In the genomic region with DNA sequence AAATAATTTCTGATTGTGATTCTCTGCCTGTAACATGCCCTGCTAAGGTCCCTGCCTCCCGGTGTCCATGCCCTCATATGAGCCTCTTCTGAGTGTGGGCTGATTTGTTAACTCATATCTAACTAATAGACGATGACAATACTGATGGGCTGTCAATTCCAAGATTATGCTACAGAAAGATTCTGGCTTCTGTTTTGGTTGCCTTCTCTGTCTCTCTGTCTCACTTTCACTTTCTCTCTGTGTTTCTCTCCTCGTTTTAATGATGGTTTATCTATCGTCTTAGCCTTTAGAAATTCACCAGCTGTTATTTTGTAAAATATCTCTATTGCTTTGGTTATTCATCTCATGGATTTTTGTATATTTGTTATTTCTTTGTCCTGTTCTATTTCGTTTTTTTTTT, we compare ENCODE assay signal across 19 cellular contexts.
DNase-seq lines count a peak whose midpoint lies in the region; ATAC-seq, FAIRE-seq and TF ChIP-seq lines count a peak whose summit lies in the region.
"Had no signal": no experiment of that assay in that cellular context is flagged by ENCODE, and none has a peak within 500 bp of the region (broad histone marks: within the 10 kb centered on the region; RNA-seq: fewer than 3 reads in every experiment).

No MANE protein-coding gene starts in this region.

- H3K4me1 Mint-ChIP-seq in progenitor cell of endocrine pancreas (ENCODE audit: low read depth): no peaks in the 10 kb centered on the region
- H3K4me1 Mint-ChIP-seq: CD8-positive, alpha-beta memory T cell; neural crest cell; stimulated activated naive B cell treated with anti-CD40 and anti-IgM and Interleukin-4, amounts not matched to agents 10 μg/mL and 1 μg/mL and 100 μg/mL, for 72 hours had no signal

- H3K9me3 ChIP-seq in BE2C: no peaks in the 10 kb centered on the region
- no peaks in the 10 kb centered on the region for H3K9me3 ChIP-seq in SJSA1 (replicated peaks)
- H3K9me3 ChIP-seq in HepG2 (ENCODE audit: low read length): peaks cover 14% of the 10 kb centered on the region
- H3K9me3 ChIP-seq: prostate gland, thoracic aorta had no signal

- no peak for FAIRE-seq in HepG2 (lab: Jason Lieb, UNC)

- no peak overlapping the region for H3K4me3 Mint-ChIP-seq in progenitor cell of endocrine pancreas (ENCODE audit: low read depth)
- H3K4me3 Mint-ChIP-seq: activated naive CD8-positive, alpha-beta T cell; CD8-positive, alpha-beta memory T cell; neural crest cell; stimulated activated naive B cell treated with anti-CD40 and anti-IgM and Interleukin-4, amounts not matched to agents 10 μg/mL and 1 μg/mL and 100 μg/mL, for 72 hours had no signal

- ATAC-seq in HG02885 (IDR thresholded peaks at IDR 0.05; ENCODE audit: poor library complexity, unreplicated experiment) (peak; percentile 61), HepG2 (no peak), GM21367 (IDR thresholded peaks at IDR 0.05; ENCODE audit: unreplicated experiment) (no peak)
- ATAC-seq: left lung; mucosa of descending colon; stimulated activated naive B cell treated with anti-CD40 and anti-IgM and Interleukin-4, amounts not matched to agents 10 μg/mL and 1 μg/mL and 100 μg/mL, for 72 hours had no signal

- H3K79me2 ChIP-seq in HepG2 (ENCODE audit: insufficient read depth, low read length): no peaks in the 10 kb centered on the region

- DNase-seq in BE2C: no peak
- DNase-seq in SJSA1 (ENCODE audit: low read depth in 1 of 2, low spot score in 2 of 2): no peak
- peak; percentile 22 for DNase-seq in fibroblast of the aortic adventitia (ENCODE audit: low read depth)
- no peak for DNase-seq in cerebellum (ENCODE audit: low spot score)
- DNase-seq in progenitor cell of endocrine pancreas (ENCODE audit: low spot score, unreplicated experiment): no peak
- DNase-seq in HepG2 (ENCODE audit: low spot score): no peak
- DNase-seq: activated CD4-positive, alpha-beta T cell treated with anti-CD3 and anti-CD28 coated beads for 4 hours; CD8-positive, alpha-beta memory T cell; head of caudate nucleus; left lung; mucosa of descending colon; stimulated activated CD4-positive, alpha-beta T cell treated with anti-CD3 and anti-CD28 coated beads, Interleukin-2, amount 100 ng/mL, for 24 hours; stimulated activated naive B cell treated with anti-CD40 and anti-IgM and Interleukin-4, amounts not matched to agents 10 μg/mL and 1 μg/mL and 100 μg/mL, for 72 hours had no signal

- peak overlapping the region; percentile 24; the same call in 1 of the 2 replicates for H3K4me3 ChIP-seq in BE2C (ENCODE audit: low read depth, low read length)
- peak overlapping the region; percentile 26 for H3K4me3 ChIP-seq in SJSA1
- peak overlapping the region; percentile 49 for H3K4me3 ChIP-seq in fibroblast of the aortic adventitia (ENCODE audit: low read depth, low read length)
- no peak overlapping the region for H3K4me3 ChIP-seq in HepG2 (replicated peaks in 1 of 3; ENCODE audit: insufficient read depth in 1 of 3, low read depth in 2 of 3, low read length in 3 of 3)
- H3K4me3 ChIP-seq: left lung, mucosa of descending colon, prostate gland, thoracic aorta had no signal

- 2% methylated on average over 5 of the region's 5 CpGs for WGBS in HepG2 (ENCODE audit: low lambda C conversion rate)

- H3K27ac ChIP-seq in SJSA1 (no peak overlapping the region), HepG2 (ENCODE audit: extremely low read length, insufficient read depth, low read length) (no peak overlapping the region)
- H3K27ac ChIP-seq: left lung, prostate gland, thoracic aorta had no signal

- no peak for TF ChIP-seq POLR2A in HepG2 (IDR thresholded peaks at IDR 0.05; ENCODE audit: insufficient read depth in 1 of 2, low read depth in 2 of 2, low read length in 2 of 2)

- no peak overlapping the region for H3K4me2 ChIP-seq in HepG2 (ENCODE audit: low read depth, low read length)

- no peak for TF ChIP-seq RAD21 in HepG2 (CRISPR knock-in tag; IDR thresholded peaks at IDR 0.05)

- H3K36me3 ChIP-seq in BE2C (no peaks in the 10 kb centered on the region), SJSA1 (no peaks in the 10 kb centered on the region), HepG2 (replicated peaks in 1 of 2; ENCODE audit: control insufficient read depth in 1 of 2, insufficient read depth in 2 of 2, low read length in 2 of 2) (no peaks in the 10 kb centered on the region)
- H3K36me3 ChIP-seq: left lung, prostate gland, thoracic aorta had no signal

- no peaks in the 10 kb centered on the region for H3K36me3 Mint-ChIP-seq in progenitor cell of endocrine pancreas (ENCODE audit: insufficient read depth)
- H3K36me3 Mint-ChIP-seq: activated naive CD8-positive, alpha-beta T cell; CD8-positive, alpha-beta memory T cell; stimulated activated naive B cell treated with anti-CD40 and anti-IgM and Interleukin-4, amounts not matched to agents 10 μg/mL and 1 μg/mL and 100 μg/mL, for 72 hours had no signal

- in situ Hi-C loops in HepG2 (cut with HindIII; ENCODE audit: extremely low pct_ligation_motif_present, low pct_unique_long_range_greater_than_20kb): no loop called here

- H4K20me1 ChIP-seq in HepG2 (ENCODE audit: insufficient read depth, low read length): no peaks in the 10 kb centered on the region

- intact Hi-C loops in HepG2 (cut with micrococcal nuclease; ENCODE audit: unreplicated experiment): no loop called here

- no peak overlapping the region for H2AFZ ChIP-seq in HepG2 (ENCODE audit: low read length)

- peaks cover 7% of the 10 kb centered on the region for H3K9me3 Mint-ChIP-seq in progenitor cell of endocrine pancreas (ENCODE audit: low read depth)

- CTCF ChIA-PET in HepG2 (lab: Yijun Ruan, JAX; ENCODE audit: low intra/inter-chr PET ratio, low total read pairs): no interaction called here

- no peak overlapping the region for H3K9ac ChIP-seq in HepG2 (ENCODE audit: insufficient read depth, low read depth, low read length)

- no peak overlapping the region for H3K27ac Mint-ChIP-seq in progenitor cell of endocrine pancreas
- H3K27ac Mint-ChIP-seq: activated naive CD8-positive, alpha-beta T cell; CD8-positive, alpha-beta memory T cell; stimulated activated naive B cell treated with anti-CD40 and anti-IgM and Interleukin-4, amounts not matched to agents 10 μg/mL and 1 μg/mL and 100 μg/mL, for 72 hours had no signal

- no TSS peak for BruUV-seq in HepG2 (replicated peaks; lab: Mats Ljungman, UMichigan)

- H3K4me1 ChIP-seq in BE2C: no peaks in the 10 kb centered on the region
- H3K4me1 ChIP-seq in SJSA1 (replicated peaks): no peaks in the 10 kb centered on the region
- no peaks in the 10 kb centered on the region for H3K4me1 ChIP-seq in HepG2 (ENCODE audit: insufficient read depth, low read length)
- H3K4me1 ChIP-seq: left lung, prostate gland had no signal

- no peaks in the 10 kb centered on the region for H3K27me3 Mint-ChIP-seq in progenitor cell of endocrine pancreas
- H3K27me3 Mint-ChIP-seq: activated naive CD8-positive, alpha-beta T cell; CD8-positive, alpha-beta memory T cell; stimulated activated naive B cell treated with anti-CD40 and anti-IgM and Interleukin-4, amounts not matched to agents 10 μg/mL and 1 μg/mL and 100 μg/mL, for 72 hours had no signal

- no peak for TF ChIP-seq EP300 in HepG2 (IDR thresholded peaks at IDR 0.05; ENCODE audit: low read depth in 2 of 2, low read length in 2 of 2)
- TF ChIP-seq EP300 in HepG2 (CRISPR knock-in tag; IDR thresholded peaks at IDR 0.05; ENCODE audit: borderline replicate concordance): no peak

- TF ChIP-seq CTCF in BE2C (IDR thresholded peaks at IDR 0.05; ENCODE audit: low read depth, low read length) (no peak), fibroblast of the aortic adventitia (IDR thresholded peaks at IDR 0.05; ENCODE audit: insufficient read depth, low read length) (no peak), progenitor cell of endocrine pancreas (IDR thresholded peaks at IDR 0.05; ENCODE audit: unreplicated experiment) (no peak), HepG2 (CRISPR knock-in tag; IDR thresholded peaks at IDR 0.05) (no peak)

- no peaks in the 10 kb centered on the region for H3K27me3 ChIP-seq in BE2C
- no peaks in the 10 kb centered on the region for H3K27me3 ChIP-seq in SJSA1 (replicated peaks)
- H3K27me3 ChIP-seq in HepG2 (ENCODE audit: control insufficient read depth in 1 of 2, insufficient read depth in 2 of 2, low read length in 2 of 2): no peaks in the 10 kb centered on the region
- H3K27me3 ChIP-seq: left lung had no signal

- POLR2A ChIA-PET in HepG2 (lab: Yijun Ruan, JAX): no interaction called here

TF ChIP-seq in HepG2, 621 proteins besides CTCF, POLR2A, EP300 and RAD21:
- TF ChIP-seq JUNB (CRISPR knock-in tag; IDR thresholded peaks at IDR 0.05; ENCODE audit: borderline replicate concordance) (no peak), ZBTB7B (CRISPR knock-in tag; IDR thresholded peaks at IDR 0.05) (no peak), ZNF441 (CRISPR knock-in tag; IDR thresholded peaks at IDR 0.05; ENCODE audit: borderline replicate concordance) (no peak), SMAD1 (CRISPR knock-in tag; IDR thresholded peaks at IDR 0.05; ENCODE audit: borderline replicate concordance, low read depth) (no peak)
- TF ChIP-seq, protein P1, sequence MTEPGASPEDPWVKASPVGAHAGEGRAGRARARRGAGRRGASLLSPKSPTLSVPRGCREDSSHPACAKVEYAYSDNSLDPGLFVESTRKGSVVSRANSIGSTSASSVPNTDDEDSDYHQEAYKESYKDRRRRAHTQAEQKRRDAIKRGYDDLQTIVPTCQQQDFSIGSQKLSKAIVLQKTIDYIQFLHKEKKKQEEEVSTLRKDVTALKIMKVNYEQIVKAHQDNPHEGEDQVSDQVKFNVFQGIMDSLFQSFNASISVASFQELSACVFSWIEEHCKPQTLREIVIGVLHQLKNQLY (CRISPR knock-in tag; IDR thresholded peaks at IDR 0.05): no peak
TF ChIP-seq in HepG2: peak in this region for 0.

Comparison
In these comparisons a context has a peak if more than half of its experiments do, and no peak if none do; other contexts are left out.
1. H3K4me3 ChIP-seq: peak in BE2C (single experiment), SJSA1 (single experiment) and fibroblast of the aortic adventitia (single experiment); none in HepG2 (0 of 3).